ENCODE assay signal across 22 cellular contexts in genomic region chr13:61170791-61171330, GRCh38.
DNase-seq lines count a peak whose midpoint lies in the region; ATAC-seq, FAIRE-seq and TF ChIP-seq lines count a peak whose summit lies in the region.
"Had no signal": no experiment of that assay in that cellular context is flagged by ENCODE, and none has a peak within 500 bp of the region (broad histone marks: within the 10 kb centered on the region; RNA-seq: fewer than 3 reads in every experiment).

No MANE protein-coding gene starts in this region.

- no peak for TF ChIP-seq POLR2A in GM18505 (IDR thresholded peaks at IDR 0.05; ENCODE audit: borderline replicate concordance, extremely low read depth, insufficient read depth, insufficient read length)

- intact Hi-C loops in kidney (cut with DNase I), result no loop called here

- ATAC-seq in activated T-helper 17 cell treated with anti-CD3 and anti-CD28 coated beads, Interleukin-2, amount 50 U/mL, for 72 hours (replicated peaks), result no peak
- ATAC-seq in GM18505 (IDR thresholded peaks at IDR 0.05; ENCODE audit: unreplicated experiment) (no peak), HG02981 (IDR thresholded peaks at IDR 0.05; ENCODE audit: unreplicated experiment) (no peak)
- ATAC-seq: activated CD8-positive, alpha-beta memory T cell treated with anti-CD3 and anti-CD28 coated beads, Interleukin-2, amount 10 ng/mL, durations not matched to agents 7 days and 5 days; activated naive CD4-positive, alpha-beta T cell treated with anti-CD3 and anti-CD28 coated beads, Interleukin-2, amount 50 U/mL, for 72 hours; effector memory CD8-positive, alpha-beta T cell; left lobe of liver had no signal

- H3K4me3 Mint-ChIP-seq in activated T-helper 17 cell treated with anti-CD3 and anti-CD28 coated beads, Interleukin-2, amount 50 U/mL, for 72 hours, result no peak overlapping the region
- H3K4me3 Mint-ChIP-seq: activated CD8-positive, alpha-beta memory T cell treated with anti-CD3 and anti-CD28 coated beads, Interleukin-2, amount 10 ng/mL, durations not matched to agents 7 days and 5 days; activated T-helper 1 cell treated with anti-CD3 and anti-CD28 coated beads, Interleukin-12 subunit alpha, Interleukin-12 subunit beta, Interleukin-2, Interleukin-4 antibody, amounts not matched to agents 30 ng/mL and 10 ng/mL and 1 ng/mL, durations not matched to agents 14 hours and 24 hours and 36 hours; CD4-positive, CD25-positive, alpha-beta regulatory T cell; effector memory CD8-positive, alpha-beta T cell; H9; nephron had no signal

- H3K9me3 ChIP-seq in kidney (ENCODE audit: control insufficient read depth in 1 of 2, low read length in 2 of 2), result no peaks in the 10 kb centered on the region
- H3K9me3 ChIP-seq: SJSA1 had no signal

- H3K36me3 Mint-ChIP-seq in activated T-helper 17 cell treated with anti-CD3 and anti-CD28 coated beads, Interleukin-2, amount 50 U/mL, for 72 hours (ENCODE audit: low read depth), result no peaks in the 10 kb centered on the region
- H3K36me3 Mint-ChIP-seq: activated CD8-positive, alpha-beta memory T cell treated with anti-CD3 and anti-CD28 coated beads, Interleukin-2, amount 10 ng/mL, durations not matched to agents 7 days and 5 days; activated naive CD4-positive, alpha-beta T cell treated with anti-CD3 and anti-CD28 coated beads, Interleukin-2, amount 50 U/mL, for 72 hours; CD4-positive, CD25-positive, alpha-beta regulatory T cell had no signal

- no peaks in the 10 kb centered on the region for H3K4me1 ChIP-seq in kidney (ENCODE audit: control insufficient read depth in 1 of 2, insufficient read depth in 1 of 2, low read depth in 1 of 2, low read length in 2 of 2)
- H3K4me1 ChIP-seq: SJSA1 had no signal

- H3K27me3 Mint-ChIP-seq in activated T-helper 17 cell treated with anti-CD3 and anti-CD28 coated beads, Interleukin-2, amount 50 U/mL, for 72 hours, result no peaks in the 10 kb centered on the region
- H3K27me3 Mint-ChIP-seq: activated CD8-positive, alpha-beta memory T cell treated with anti-CD3 and anti-CD28 coated beads, Interleukin-2, amount 10 ng/mL, durations not matched to agents 7 days and 5 days; CD4-positive, CD25-positive, alpha-beta regulatory T cell; effector memory CD8-positive, alpha-beta T cell; progenitor cell of endocrine pancreas had no signal

- FAIRE-seq in kidney (lab: Jason Lieb, UNC), result no peak
- FAIRE-seq: GM18507 had no signal

- TF ChIP-seq CTCF in kidney (IDR thresholded peaks at IDR 0.05; ENCODE audit: borderline replicate concordance, extremely low read depth, insufficient read depth), result no peak

- peak; percentile 8 for DNase-seq in ACHN
- peak; percentile 80 for DNase-seq in NCI-H1105 treated with DMSO at 0.1 percent for 48 hours (lab: John Stamatoyannopoulos, UW)
- peak; percentile 5 for DNase-seq in cerebellum (ENCODE audit: low spot score)
- peak; percentile 31 for DNase-seq in kidney
- DNase-seq in hepatic stellate cell (ENCODE audit: low spot score), result no peak
- DNase-seq: activated CD4-positive, alpha-beta T cell treated with anti-CD3 and anti-CD28 coated beads for 4 hours; activated CD8-positive, alpha-beta memory T cell treated with anti-CD3 and anti-CD28 coated beads, Interleukin-2, amount 10 ng/mL, durations not matched to agents 7 days and 5 days; CD4-positive, CD25-positive, alpha-beta regulatory T cell; effector memory CD8-positive, alpha-beta T cell; H9; MM.1S; PC-9 had no signal

- H3K4me3 ChIP-seq in kidney (ENCODE audit: low read length in 2 of 2), result no peak overlapping the region
- H3K4me3 ChIP-seq: PC-9, SJSA1 had no signal

- no peaks in the 10 kb centered on the region for H3K36me3 ChIP-seq in kidney (ENCODE audit: control insufficient read depth in 1 of 2, insufficient read depth in 2 of 2, low read length in 2 of 2)
- H3K36me3 ChIP-seq: SJSA1 had no signal

- H3K27ac Mint-ChIP-seq in activated T-helper 17 cell treated with anti-CD3 and anti-CD28 coated beads, Interleukin-2, amount 50 U/mL, for 72 hours, result no peak overlapping the region
- H3K27ac Mint-ChIP-seq: activated CD8-positive, alpha-beta memory T cell treated with anti-CD3 and anti-CD28 coated beads, Interleukin-2, amount 10 ng/mL, durations not matched to agents 7 days and 5 days; activated naive CD4-positive, alpha-beta T cell treated with anti-CD3 and anti-CD28 coated beads, Interleukin-2, amount 50 U/mL, for 72 hours; activated T-helper 1 cell treated with anti-CD3 and anti-CD28 coated beads, Interleukin-12 subunit alpha, Interleukin-12 subunit beta, Interleukin-2, Interleukin-4 antibody, amounts not matched to agents 30 ng/mL and 10 ng/mL and 1 ng/mL, durations not matched to agents 14 hours and 24 hours and 36 hours; CD4-positive, CD25-positive, alpha-beta regulatory T cell; effector memory CD8-positive, alpha-beta T cell; H9; nephron; progenitor cell of endocrine pancreas had no signal

- H3K4me1 Mint-ChIP-seq in activated T-helper 17 cell treated with anti-CD3 and anti-CD28 coated beads, Interleukin-2, amount 50 U/mL, for 72 hours, result no peaks in the 10 kb centered on the region
- H3K4me1 Mint-ChIP-seq: activated CD8-positive, alpha-beta memory T cell treated with anti-CD3 and anti-CD28 coated beads, Interleukin-2, amount 10 ng/mL, durations not matched to agents 7 days and 5 days; CD4-positive, CD25-positive, alpha-beta regulatory T cell had no signal

- H3K9me3 Mint-ChIP-seq in activated T-helper 17 cell treated with anti-CD3 and anti-CD28 coated beads, Interleukin-2, amount 50 U/mL, for 72 hours, result peaks cover 4% of the 10 kb centered on the region
- H3K9me3 Mint-ChIP-seq: activated T-helper 1 cell treated with anti-CD3 and anti-CD28 coated beads, Interleukin-12 subunit alpha, Interleukin-12 subunit beta, Interleukin-2, Interleukin-4 antibody, amounts not matched to agents 30 ng/mL and 10 ng/mL and 1 ng/mL, durations not matched to agents 14 hours and 24 hours and 36 hours had no signal

- in situ Hi-C loops in ACHN (cut with HindIII; ENCODE audit: low pct_ligation_motif_present, low pct_unique_long_range_greater_than_20kb, low sequenced_read_pairs), result no loop called here

- H3K9ac ChIP-seq in kidney (ENCODE audit: low read length in 2 of 2), result no peak overlapping the region

- H3K27ac ChIP-seq in kidney (ENCODE audit: low read depth in 2 of 2, low read length in 2 of 2), result no peak overlapping the region
- H3K27ac ChIP-seq: PC-9, SJSA1 had no signal
